Comparison of ENCODE assay signal across 23 cellular contexts in the genomic region with DNA sequence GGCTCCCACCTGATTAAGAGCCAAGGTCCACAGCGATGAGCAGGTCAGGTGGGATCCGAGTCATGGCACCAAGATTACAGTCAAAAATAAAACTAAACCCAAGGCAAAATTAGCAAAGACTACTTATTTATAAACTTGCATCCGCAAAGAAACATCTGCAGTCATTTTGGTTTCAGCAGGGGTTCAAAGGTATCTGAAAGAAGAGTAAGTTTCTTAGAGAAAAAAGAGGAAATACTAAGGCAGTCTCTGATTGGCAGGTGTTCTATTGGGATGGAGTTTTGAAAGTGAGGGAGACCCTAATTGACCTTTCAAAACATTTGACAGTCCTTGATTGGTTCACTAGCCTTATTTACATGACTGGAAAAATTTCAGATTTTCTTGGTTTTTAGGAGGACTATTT. TPM values are rescaled to one million over a fixed set of nuclear protein-coding genes. Genes with fewer than 3 reads are reported as not detected.
A peak's percentile ranks its signal among the peaks of the same experiment; 100 is the strongest.
DNase-seq lines count a peak whose midpoint lies in the region; ATAC-seq, FAIRE-seq and TF ChIP-seq lines count a peak whose summit lies in the region.
"Had no signal": no experiment of that assay in that cellular context is flagged by ENCODE, and none has a peak within 500 bp of the region (broad histone marks: within the 10 kb centered on the region; RNA-seq: fewer than 3 reads in every experiment).

No MANE protein-coding gene starts in this region.

- POLR2A ChIA-PET in GM12878 (lab: Charles Lee): no interaction called here

- TF ChIP-seq POLR2A in GM12878 (IDR thresholded peaks at IDR 0.05; ENCODE audit: low read depth, low read length): no peak

- no peak overlapping the region for H3K27ac Mint-ChIP-seq in activated naive CD8-positive, alpha-beta T cell treated with anti-CD3 and anti-CD28 coated beads for 36 hours
- H3K27ac Mint-ChIP-seq: B cell; CD14-positive monocyte; CD8-positive, alpha-beta T cell; HFFc6 had no signal

- RAD21 ChIA-PET in GM12878 (lab: Charles Lee; ENCODE audit: unreplicated experiment): no interaction called here

- TF ChIP-seq RAD21 in GM12878 (IDR thresholded peaks at IDR 0.05; ENCODE audit: insufficient read depth, low read depth, low read length): no peak

- in situ Hi-C loops in GM12878 (cut with MboI): no loop called here

- H3F3A ChIP-seq in MM.1S (ENCODE audit: insufficient read depth, low read length): peaks cover 14% of the 10 kb centered on the region

- H4K20me1 ChIP-seq in MM.1S (ENCODE audit: insufficient read depth, low read length) (no peaks in the 10 kb centered on the region), GM12878 (ENCODE audit: control insufficient read depth, insufficient read depth) (no peaks in the 10 kb centered on the region)

- H3K27me3 Mint-ChIP-seq in activated naive CD8-positive, alpha-beta T cell treated with anti-CD3 and anti-CD28 coated beads for 36 hours: no peaks in the 10 kb centered on the region

- no peak for TF ChIP-seq EP300 in GM12878 (IDR thresholded peaks at IDR 0.05; ENCODE audit: borderline replicate concordance in 1 of 2, control insufficient read depth in 1 of 2, low read depth in 2 of 2, low read length in 2 of 2)

- CTCF ChIA-PET in GM12878 (lab: Yijun Ruan, JAX): no interaction called here

- peaks cover 3% of the 10 kb centered on the region for H3K9me3 Mint-ChIP-seq in activated naive CD8-positive, alpha-beta T cell treated with anti-CD3 and anti-CD28 coated beads for 36 hours
- H3K9me3 Mint-ChIP-seq: CD8-positive, alpha-beta T cell had no signal

- H3K9me2 ChIP-seq in MM.1S (replicated peaks; ENCODE audit: insufficient read depth, low read length): no peaks in the 10 kb centered on the region

- WGBS in GM12878 (ENCODE audit: insufficient coverage, insufficient replicate concordance, low lambda C conversion rate, missing lambda C conversion rate): 43% methylated on average over 3 of the region's 3 CpGs
- 94 to 95% methylated on average over 3 of the region's 3 CpGs for WGBS in heart right ventricle, 2 donors

- no peaks in the 10 kb centered on the region for H3K36me3 ChIP-seq in MM.1S (replicated peaks; ENCODE audit: insufficient read depth, low read length)
- H3K36me3 ChIP-seq in GM12878 (ENCODE audit: control insufficient read depth in 2 of 2, insufficient read depth in 2 of 2, low read length in 1 of 2): no peaks in the 10 kb centered on the region
- no peaks in the 10 kb centered on the region for H3K36me3 ChIP-seq in heart right ventricle

- no peak overlapping the region for H3K4me3 Mint-ChIP-seq in activated naive CD8-positive, alpha-beta T cell treated with anti-CD3 and anti-CD28 coated beads for 36 hours
- H3K4me3 Mint-ChIP-seq: B cell; CD14-positive monocyte; CD8-positive, alpha-beta T cell; HFFc6 had no signal

- H3K27ac ChIP-seq in MM.1S (ENCODE audit: low read length) (peak overlapping the region; percentile 79), GM12878 (ENCODE audit: control insufficient read depth, insufficient read depth) (no peak overlapping the region), heart right ventricle (no peak overlapping the region)
- H3K27ac ChIP-seq: HL-60 had no signal

- 0 out of 2 replicates have a peak overlapping the region, but pooled peaks have one; percentile 5 for H2AFZ ChIP-seq in MM.1S (ENCODE audit: low read length)
- H2AFZ ChIP-seq in GM12878 (ENCODE audit: control insufficient read depth, low read depth, low read length): peak overlapping the region; percentile 48

- SMC1A ChIA-PET in GM12878 (lab: Charles Lee; ENCODE audit: uncharacterized antibody, unreplicated experiment): no interaction called here

- H3K4me3 ChIP-seq in GM12864 (ENCODE audit: low read depth, low read length) (no peak overlapping the region), MM.1S (ENCODE audit: low read length) (peak overlapping the region; percentile 6; the same call in 1 of the 2 replicates), GM12878 (no peak overlapping the region), heart right ventricle (no peak overlapping the region)

- no peak for FAIRE-seq in GM12878 (lab: Jason Lieb, UNC)
- FAIRE-seq: A204.1, D721Med, GM12891, GM19239, H1 had no signal

- intact Hi-C loops in GM12878 (cut with micrococcal nuclease; ENCODE audit: unreplicated experiment): no loop called here
- intact Hi-C loops in heart right ventricle (cut with DNase I): no loop called here

- no peaks in the 10 kb centered on the region for H3K4me1 Mint-ChIP-seq in activated naive CD8-positive, alpha-beta T cell treated with anti-CD3 and anti-CD28 coated beads for 36 hours
- H3K4me1 Mint-ChIP-seq: B cell had no signal

- no peaks in the 10 kb centered on the region for H3K9me3 ChIP-seq in MM.1S (replicated peaks; ENCODE audit: insufficient read depth, low read length)
- no peaks in the 10 kb centered on the region for H3K9me3 ChIP-seq in GM12878 (replicated peaks; ENCODE audit: control insufficient read depth, insufficient read depth, low read length)
- H3K9me3 ChIP-seq in heart right ventricle: no peaks in the 10 kb centered on the region

- H3K27me3 ChIP-seq in MM.1S (replicated peaks; ENCODE audit: insufficient read depth, low read length) (no peaks in the 10 kb centered on the region), GM12878 (replicated peaks in 1 of 2; ENCODE audit: control insufficient read depth in 2 of 2, insufficient read depth in 2 of 2, low read length in 1 of 2) (no peaks in the 10 kb centered on the region; a peak in 1 of 4 replicates), heart right ventricle (no peaks in the 10 kb centered on the region)

- H3K4me1 ChIP-seq in MM.1S (ENCODE audit: low read length) (peaks cover 19% of the 10 kb centered on the region), GM12878 (ENCODE audit: control insufficient read depth, insufficient read depth, low read length) (peaks cover 6% of the 10 kb centered on the region; the same call in 1 of the 2 replicates), heart right ventricle (no peaks in the 10 kb centered on the region)

- TF ChIP-seq CTCF in GM12864 (IDR thresholded peaks at IDR 0.05; ENCODE audit: low read depth, low read length, missing control alignments): no peak
- TF ChIP-seq CTCF in MM.1S (IDR thresholded peaks at IDR 0.05; ENCODE audit: low read length): no peak
- no peak for TF ChIP-seq CTCF in GM12878 (IDR thresholded peaks at IDR 0.05 in 2 of 3, conservative IDR thresholded peaks at IDR 0.05 in 1 of 3; ENCODE audit: control insufficient read depth in 2 of 3, extremely low read depth in 1 of 3, insufficient read depth in 1 of 3, low read depth in 3 of 3, low read length in 3 of 3)
- TF ChIP-seq CTCF in heart right ventricle (IDR thresholded peaks at IDR 0.05): no peak

- DNase-seq in GM12864 (ENCODE audit: low read depth): peak; percentile 31
- peak; percentile 85 for DNase-seq in MM.1S
- DNase-seq in GM12878 (ENCODE audit: low read depth, low spot score): peak; percentile 26
- DNase-seq in activated naive CD8-positive, alpha-beta T cell treated with anti-CD3 and anti-CD28 coated beads for 36 hours: no peak
- no peak for DNase-seq in heart right ventricle
- DNase-seq in NCI-H1694 treated with DMSO at 0.1 percent for 48 hours (lab: John Stamatoyannopoulos, UW): no peak
- no peak for DNase-seq in DMS 273 treated with DMSO at 0.1 percent for 48 hours (lab: John Stamatoyannopoulos, UW)
- DNase-seq: CD8-positive, alpha-beta T cell; COR-L47; DND-41; GDM1; HCEC 1CT; HFFc6; Karpas-422 had no signal

- peak overlapping the region; percentile 42 for H3K4me2 ChIP-seq in MM.1S (ENCODE audit: low read depth, low read length)
- peak overlapping the region; percentile 13; the same call in 1 of the 2 replicates for H3K4me2 ChIP-seq in GM12878 (ENCODE audit: control insufficient read depth, insufficient read depth)

- H3K79me2 ChIP-seq in MM.1S (ENCODE audit: low read length): no peaks in the 10 kb centered on the region
- no peaks in the 10 kb centered on the region for H3K79me2 ChIP-seq in GM12878 (ENCODE audit: control insufficient read depth, insufficient read depth, low read length)

- no peaks in the 10 kb centered on the region for H3K36me3 Mint-ChIP-seq in activated naive CD8-positive, alpha-beta T cell treated with anti-CD3 and anti-CD28 coated beads for 36 hours
- H3K36me3 Mint-ChIP-seq: CD8-positive, alpha-beta T cell had no signal

- BruUV-seq in GM12878 (replicated peaks; lab: Mats Ljungman, UMichigan): no TSS peak

- H3K9ac ChIP-seq in MM.1S (ENCODE audit: low read length) (peak overlapping the region; percentile 30; the same call in 1 of the 2 replicates), GM12878 (ENCODE audit: control insufficient read depth, insufficient read depth, low read length) (peak overlapping the region; percentile 7; the same call in 1 of the 2 replicates)

- ATAC-seq in GM21529 (IDR thresholded peaks at IDR 0.05; ENCODE audit: unreplicated experiment) (peak; percentile 61), GM12878 (peak; percentile 47), heart right ventricle (no peak)
- ATAC-seq: CD8-positive, alpha-beta T cell had no signal

RNA-seq across cellular contexts. Expression of gene PLB1, which starts 11.0 kb away (rescaled TPM):
- 0.67 and 0.88 TPM in 2 replicates for total RNA-seq in GM12878 (2013; cell fraction: nucleolus; rRNA removed)
- 0.45 and 0.76 TPM in 2 replicates for total RNA-seq in GM12878 (2014; rRNA removed)
- 0.49 and 0.64 TPM in 2 replicates for total RNA-seq in GM12878 (2014; rRNA removed; fragmentation: Illumina TruSeq; extraction: Trizol)
- 0.21 and 0.36 TPM in 2 replicates for total RNA-seq in GM12878 (2021)
- polyA plus RNA-seq in GM12878 (2011; ENCODE audit: low read depth): not detected
- 0.04 TPM in 1 of 2 replicates, not detected in the other for polyA plus RNA-seq in GM12878 (2011; rRNA removed)
- not detected in 2 replicates for polyA plus RNA-seq in GM12878 (2011; cell fraction: cytosol; rRNA removed)
- polyA plus RNA-seq in GM12878 (2011; cell fraction: nucleus; rRNA removed): 0.09 and 0.19 TPM in 2 replicates
- 0.37 and 0.39 TPM in 2 replicates for polyA plus RNA-seq in GM12878 (2012)
- 0.32 and 0.60 TPM in 2 replicates for polyA plus RNA-seq in GM12878 (2014; fragmentation: Illumina TruSeq; extraction: Trizol)
- under 1 TPM; 0.03 to 0.11 TPM for polyA plus RNA-seq in GM12878 (2014; fragmentation: Nextera tagmentation; extraction: Ambion mirVana)
- polyA plus RNA-seq in GM12878 (2014; rRNA removed): 0.20 and 0.24 TPM in 2 replicates
- under 1 TPM; 0.09 to 0.36 TPM for polyA plus RNA-seq in GM12878 (2016; fragmentation: Nextera tagmentation; extraction: Ambion mirVana)
- 0.15 TPM in 1 of 2 replicates, not detected in the other for polyA minus RNA-seq in GM12878 (2011; rRNA and poly(A)+ RNA removed)
- not detected in 2 replicates for polyA minus RNA-seq in GM12878 (2011; cell fraction: cytosol; rRNA and poly(A)+ RNA removed)
- not detected in 2 replicates for polyA minus RNA-seq in GM12878 (2011; cell fraction: nucleus; rRNA and poly(A)+ RNA removed)
- total RNA-seq in activated naive CD8-positive, alpha-beta T cell treated with anti-CD3 and anti-CD28 coated beads for 36 hours: 1 to 10 TPM in 1 of 2 experiments, under 1 TPM in 1; 0.99 to 1.4 TPM
- total RNA-seq in heart right ventricle: 1 to 10 TPM in 7 of 10 donors, under 1 TPM in 3; 0.34 to 6.1 (median 1.5) TPM
- 1 to 10 TPM; 1.0 to 1.4 TPM for polyA plus RNA-seq in heart right ventricle

Comparison
In these comparisons a context has a peak if more than half of its experiments do, and no peak if none do; other contexts are left out.
1. DNase-seq: peak in GM12864 (single experiment), MM.1S (single experiment) and GM12878 (single experiment); none in activated naive CD8-positive, alpha-beta T cell treated with anti-CD3 and anti-CD28 coated beads for 36 hours (single experiment), heart right ventricle (0 of 2), NCI-H1694 treated with DMSO at 0.1 percent for 48 hours (single experiment) and DMS 273 treated with DMSO at 0.1 percent for 48 hours (single experiment).
2. ATAC-seq: peak in GM21529 (single experiment) and GM12878 (single experiment); none in heart right ventricle (0 of 8).